ENCODE assay signal across 12 cellular contexts in genomic region chrX:26653050-26653449, GRCh38.
DNase-seq lines count a peak whose midpoint lies in the region; ATAC-seq, FAIRE-seq and TF ChIP-seq lines count a peak whose summit lies in the region.
"Had no signal": no experiment of that assay in that cellular context is flagged by ENCODE, and none has a peak within 500 bp of the region (broad histone marks: within the 10 kb centered on the region; RNA-seq: fewer than 3 reads in every experiment).

No MANE protein-coding gene starts in this region.

- H3K4me3 Mint-ChIP-seq in mesothelial cell of epicardium: no peak overlapping the region
- H3K4me3 Mint-ChIP-seq: CD4-positive, alpha-beta memory T cell; GM23338 had no signal

- H4K20me1 ChIP-seq in HepG2 (ENCODE audit: insufficient read depth, low read length): no peaks in the 10 kb centered on the region

- DNase-seq in HepG2 (ENCODE audit: low spot score) (no peak), right lobe of liver (no peak), amniotic epithelial cell (ENCODE audit: low read depth) (peak; percentile 1), bronchial epithelial cell (ENCODE audit: low read depth) (no peak), posterior vena cava (ENCODE audit: low spot score) (peak; percentile 10), NCI-H2171 (lab: John Stamatoyannopoulos, UW) (no peak), mesothelial cell of epicardium (ENCODE audit: low spot score in 2 of 2, unreplicated experiment in 2 of 2) (no peak)
- DNase-seq: CD4-positive, alpha-beta memory T cell had no signal

- no TSS peak for BruUV-seq in HepG2 (replicated peaks; lab: Mats Ljungman, UMichigan)

- no peaks in the 10 kb centered on the region for H3K4me1 Mint-ChIP-seq in mesothelial cell of epicardium
- H3K4me1 Mint-ChIP-seq: CD4-positive, alpha-beta memory T cell; GM23338 had no signal

- no peak overlapping the region for H2AFZ ChIP-seq in HepG2 (ENCODE audit: low read length)
- H2AFZ ChIP-seq: GM23338 had no signal

- no peaks in the 10 kb centered on the region for H3K4me1 ChIP-seq in HepG2 (ENCODE audit: insufficient read depth, low read length)
- no peaks in the 10 kb centered on the region for H3K4me1 ChIP-seq in right lobe of liver
- H3K4me1 ChIP-seq: BE2C had no signal

- in situ Hi-C loops in HepG2 (cut with HindIII; ENCODE audit: extremely low pct_ligation_motif_present, low pct_unique_long_range_greater_than_20kb): loop anchor here (25.0 kb wide), 1 partner anchor 534 kb away; no protein-coding TSS in a partner anchor

- H3K27me3 Mint-ChIP-seq in mesothelial cell of epicardium (ENCODE audit: low read depth): no peaks in the 10 kb centered on the region
- H3K27me3 Mint-ChIP-seq: CD4-positive, alpha-beta memory T cell had no signal

- no peak overlapping the region for H3K4me2 ChIP-seq in HepG2 (ENCODE audit: low read depth, low read length)
- H3K4me2 ChIP-seq: GM23338 had no signal

- H3K27me3 ChIP-seq in HepG2 (ENCODE audit: control insufficient read depth in 1 of 2, insufficient read depth in 2 of 2, low read length in 2 of 2) (no peaks in the 10 kb centered on the region), right lobe of liver (no peaks in the 10 kb centered on the region), bronchial epithelial cell (ENCODE audit: control insufficient read depth, insufficient read depth, low read length) (no peaks in the 10 kb centered on the region)
- H3K27me3 ChIP-seq: BE2C had no signal

- WGBS in HepG2 (ENCODE audit: low lambda C conversion rate): 0% methylated on average over 2 of the region's 2 CpGs
- 58% methylated on average over 2 of the region's 2 CpGs for WGBS in right lobe of liver (ENCODE audit: insufficient coverage, low coverage, low lambda C conversion rate, missing lambda C conversion rate)

- ATAC-seq in HepG2 (no peak), right lobe of liver (no peak), GM21576 (IDR thresholded peaks at IDR 0.05; ENCODE audit: unreplicated experiment) (no peak)

- CTCF ChIA-PET in HepG2 (lab: Yijun Ruan, JAX; ENCODE audit: low intra/inter-chr PET ratio, low total read pairs): interaction anchor here (1.3 kb wide), 1 partner anchor 534 kb away, joined by 6 read pairs; no protein-coding TSS in a partner anchor

- TF ChIP-seq EP300 in HepG2 (IDR thresholded peaks at IDR 0.05; ENCODE audit: low read depth in 2 of 2, low read length in 2 of 2) (no peak), HepG2 (CRISPR knock-in tag; IDR thresholded peaks at IDR 0.05; ENCODE audit: borderline replicate concordance) (no peak)

- TF ChIP-seq POLR2A in HepG2 (IDR thresholded peaks at IDR 0.05; ENCODE audit: insufficient read depth in 1 of 2, low read depth in 2 of 2, low read length in 2 of 2) (no peak), right lobe of liver (IDR thresholded peaks at IDR 0.05) (no peak)

- H3K4me3 ChIP-seq in HepG2 (replicated peaks in 1 of 3; ENCODE audit: insufficient read depth in 1 of 3, low read depth in 2 of 3, low read length in 3 of 3): no peak overlapping the region
- H3K4me3 ChIP-seq in right lobe of liver: no peak overlapping the region
- H3K4me3 ChIP-seq in bronchial epithelial cell (ENCODE audit: low read depth, low read length): no peak overlapping the region
- H3K4me3 ChIP-seq: GM23338 had no signal

- FAIRE-seq in HepG2 (lab: Jason Lieb, UNC): no peak
- FAIRE-seq in bronchial epithelial cell (lab: Jason Lieb, UNC): peak; percentile 36

- intact Hi-C loops in HepG2 (cut with micrococcal nuclease; ENCODE audit: unreplicated experiment): loop anchor here (1.0 to 2.0 kb wide), 2 partner anchors 265 to 684 kb away; no protein-coding TSS in a partner anchor
- intact Hi-C loops in right lobe of liver (cut with DNase I): no loop called here
- intact Hi-C loops in posterior vena cava (cut with DNase I): no loop called here

- H3K9me3 Mint-ChIP-seq in mesothelial cell of epicardium: peaks cover 76% of the 10 kb centered on the region

- H3K9me3 ChIP-seq in HepG2 (ENCODE audit: low read length): peaks cover 7% of the 10 kb centered on the region
- no peaks in the 10 kb centered on the region for H3K9me3 ChIP-seq in right lobe of liver
- H3K9me3 ChIP-seq: BE2C had no signal

- H3K79me2 ChIP-seq in HepG2 (ENCODE audit: insufficient read depth, low read length): no peaks in the 10 kb centered on the region

- no peak for TF ChIP-seq RAD21 in HepG2 (CRISPR knock-in tag; IDR thresholded peaks at IDR 0.05)

- H3K36me3 Mint-ChIP-seq in mesothelial cell of epicardium: peaks cover 10% of the 10 kb centered on the region
- H3K36me3 Mint-ChIP-seq: CD4-positive, alpha-beta memory T cell had no signal

- H3K36me3 ChIP-seq in HepG2 (replicated peaks in 1 of 2; ENCODE audit: control insufficient read depth in 1 of 2, insufficient read depth in 2 of 2, low read length in 2 of 2) (no peaks in the 10 kb centered on the region), right lobe of liver (no peaks in the 10 kb centered on the region), bronchial epithelial cell (ENCODE audit: control insufficient read depth, insufficient read depth, low read length) (no peaks in the 10 kb centered on the region)
- H3K36me3 ChIP-seq: BE2C had no signal

- H3K27ac ChIP-seq in HepG2 (ENCODE audit: extremely low read length, insufficient read depth, low read length) (no peak overlapping the region), right lobe of liver (no peak overlapping the region)
- H3K27ac ChIP-seq: C4-2B had no signal

- TF ChIP-seq CTCF in HepG2 (CRISPR knock-in tag; IDR thresholded peaks at IDR 0.05) (no peak), right lobe of liver (IDR thresholded peaks at IDR 0.05) (no peak), bronchial epithelial cell (IDR thresholded peaks at IDR 0.05; ENCODE audit: insufficient read depth, low read length, severe bottlenecking) (no peak), mesothelial cell of epicardium (IDR thresholded peaks at IDR 0.05; ENCODE audit: unreplicated experiment) (no peak)

- POLR2A ChIA-PET in HepG2 (lab: Yijun Ruan, JAX): no interaction called here

- H3K27ac Mint-ChIP-seq in mesothelial cell of epicardium: no peak overlapping the region
- H3K27ac Mint-ChIP-seq: CD4-positive, alpha-beta memory T cell; GM23338 had no signal

- no peak overlapping the region for H3K9ac ChIP-seq in HepG2 (ENCODE audit: insufficient read depth, low read depth, low read length)

TF ChIP-seq in HepG2, 621 proteins besides CTCF, POLR2A, EP300 and RAD21:
- TF ChIP-seq ZNF616 (CRISPR knock-in tag; IDR thresholded peaks at IDR 0.05; ENCODE audit: low read depth) (peak; percentile 99), RFXAP (CRISPR knock-in tag; IDR thresholded peaks at IDR 0.05; ENCODE audit: borderline replicate concordance) (no peak)

Comparison
In these comparisons a context has a peak if more than half of its experiments do, and no peak if none do; other contexts are left out.
1. DNase-seq: peak in amniotic epithelial cell (single experiment) and posterior vena cava (single experiment); none in HepG2 (single experiment), right lobe of liver (0 of 3), bronchial epithelial cell (single experiment), NCI-H2171 (single experiment) and mesothelial cell of epicardium (0 of 2).